ENCODE assay signal across 9 cellular contexts in genomic region chr18:33576999-33577687, GRCh38. TPM values are rescaled to one million over a fixed set of nuclear protein-coding genes. Genes with fewer than 3 reads are reported as not detected.
DNase-seq lines count a peak whose midpoint lies in the region; ATAC-seq, FAIRE-seq and TF ChIP-seq lines count a peak whose summit lies in the region.
"Had no signal": no experiment of that assay in that cellular context is flagged by ENCODE, and none has a peak within 500 bp of the region (broad histone marks: within the 10 kb centered on the region; RNA-seq: fewer than 3 reads in every experiment).

No MANE protein-coding gene starts in this region.

- DNase-seq in GM12891 (ENCODE audit: insufficient read length, low spot score) (no peak), Panc1 (ENCODE audit: low read depth, low spot score) (no peak), fibroblast of pulmonary artery (ENCODE audit: low read depth) (no peak), pons (ENCODE audit: low spot score) (peak; percentile 30), NCI-H1694 treated with DMSO at 0.1 percent for 48 hours (lab: John Stamatoyannopoulos, UW) (no peak), urothelium cell line (ENCODE audit: low spot score) (no peak), G401 (ENCODE audit: low spot score) (no peak)
- no peak for DNase-seq in effector CD4-positive, alpha-beta T cell
- DNase-seq: activated CD8-positive, alpha-beta memory T cell treated with anti-CD3 and anti-CD28 coated beads, Interleukin-2, amount 50 U/mL, for 48 hours had no signal

- no peaks in the 10 kb centered on the region for H3K9me3 ChIP-seq in Panc1 (ENCODE audit: control insufficient read depth, insufficient read depth, low read depth, low read length)

- H3K36me3 ChIP-seq in Panc1 (ENCODE audit: control insufficient read depth, insufficient read depth, low read length) = no peaks in the 10 kb centered on the region

- no peak overlapping the region for H3K27ac ChIP-seq in Panc1 (ENCODE audit: low read length)

- no TSS peak for BruUV-seq in Panc1 (replicated peaks; lab: Mats Ljungman, UMichigan)

- H3K4me3 ChIP-seq in Panc1 (ENCODE audit: low read depth in 2 of 2, low read length in 2 of 2) (peak overlapping the region; percentile 53 to 62), fibroblast of pulmonary artery (replicated peaks; ENCODE audit: low read depth, low read length) (peak overlapping the region; percentile 62)

- no peak for ATAC-seq in Panc1

- CTCF ChIA-PET in Panc1 (lab: Charles Lee) = no interaction called here

- FAIRE-seq in GM12891 (lab: Jason Lieb, UNC) = no peak
- no peak for FAIRE-seq in urothelium cell line (lab: Jason Lieb, UNC)

- H3K4me1 ChIP-seq in Panc1 (ENCODE audit: control insufficient read depth, insufficient read depth, low read length) = peaks cover 9% of the 10 kb centered on the region; the same call in 1 of the 2 replicates

- TF ChIP-seq CTCF in Panc1 (IDR thresholded peaks at IDR 0.05) (no peak), fibroblast of pulmonary artery (IDR thresholded peaks at IDR 0.05; ENCODE audit: low read length, missing control alignments) (no peak)

- intact Hi-C loops in Panc1 (cut with micrococcal nuclease; ENCODE audit: unreplicated experiment) = no loop called here

- POLR2A ChIA-PET in Panc1 (lab: Charles Lee) = no interaction called here

- no peak for TF ChIP-seq POLR2A in GM12891 (IDR thresholded peaks at IDR 0.05; ENCODE audit: low read depth, low read length)

- peaks cover 41% of the 10 kb centered on the region for H3K27me3 ChIP-seq in Panc1 (ENCODE audit: control insufficient read depth, insufficient read depth, low read length)

- in situ Hi-C loops in Panc1 (cut with HindIII; ENCODE audit: low pct_unique_long_range_greater_than_20kb, low sequenced_read_pairs) (no loop called here), G401 (cut with HindIII; ENCODE audit: low sequenced_read_pairs) (no loop called here)

TF ChIP-seq in GM12891, 5 proteins besides CTCF, POLR2A, EP300 and RAD21:
- TF ChIP-seq POLR2AphosphoS5 (IDR thresholded peaks at IDR 0.05; ENCODE audit: low read depth, low read length) = no peak
- TF ChIP-seq SPI1 (IDR thresholded peaks at IDR 0.05; ENCODE audit: low read depth, low read length) = peak; percentile 59; the same call in 1 of the 2 replicates

RNA-seq across cellular contexts. Expression of gene ASXL3, which starts 0.9 kb away (rescaled TPM):
- not detected for polyA plus RNA-seq in GM12891 (2012; ENCODE audit: low read depth, missing spikeins)
- 0.74 TPM for total RNA-seq in Panc1 (2021; ENCODE audit: unreplicated experiment)
- polyA plus RNA-seq in Panc1 (2012; ENCODE audit: insufficient read length) = 0.29 TPM
- not detected in 2 replicates for total RNA-seq in G401 (2014; rRNA removed; shearing (Covaris generic))
